In genomic region chr3:44442591-44443309, GRCh38 we compare ENCODE assay signal across 14 cellular contexts. TPM values are rescaled to one million over a fixed set of nuclear protein-coding genes. Genes with fewer than 3 reads are reported as not detected.
DNase-seq lines count a peak whose midpoint lies in the region; ATAC-seq and TF ChIP-seq lines count a peak whose summit lies in the region.
"Had no signal": no experiment of that assay in that cellular context is flagged by ENCODE, and none has a peak within 500 bp of the region (broad histone marks: within the 10 kb centered on the region; RNA-seq: fewer than 3 reads in every experiment).

No MANE protein-coding gene starts in this region.

- no peak for ATAC-seq in CD4-positive, CD25-positive, alpha-beta regulatory T cell (ENCODE audit: low read depth in 2 of 2)
- ATAC-seq: activated CD4-positive, CD25-positive, alpha-beta regulatory T cell treated with anti-CD3 and anti-CD28 coated beads, Interleukin-2, amount 50 U/mL, for 24 hours had no signal

- H3K4me3 Mint-ChIP-seq in CD4-positive, CD25-positive, alpha-beta regulatory T cell, result no peak overlapping the region
- H3K4me3 Mint-ChIP-seq in T-helper 1 cell treated with Interleukin-12 subunit alpha and Interleukin-12 subunit beta and Interleukin-4 antibody, amounts not matched to agents 30 μg/mL and 1 μg/mL, for 36 hours, result peak overlapping the region; percentile 43
- H3K4me3 Mint-ChIP-seq in immature natural killer cell, result no peak overlapping the region

- peak overlapping the region in 10 of 11 experiments; percentile 26 to 98 (median 94); a peak in 17 of 22 replicates for H3K27ac ChIP-seq in BLaER1 treated with 17β-estradiol and CSF1 and Interleukin-3, amounts not matched to agents 10 nM and 100 nM
- H3K27ac ChIP-seq in CD4-positive, CD25-positive, alpha-beta regulatory T cell (ENCODE audit: insufficient read depth, low read length, poor library complexity, severe bottlenecking), result no peak overlapping the region
- H3K27ac ChIP-seq in tibial artery (no peak overlapping the region), sigmoid colon (peak overlapping the region in 1 of 4 donors; percentile 88)
- H3K27ac ChIP-seq: left ventricle myocardium inferior had no signal

- H3K9me3 Mint-ChIP-seq in CD4-positive, CD25-positive, alpha-beta regulatory T cell, result peaks cover 0 to 9% (median 0%) of the 10 kb centered on the region in 7 donors
- peaks cover 27% of the 10 kb centered on the region for H3K9me3 Mint-ChIP-seq in T-helper 1 cell treated with Interleukin-12 subunit alpha and Interleukin-12 subunit beta and Interleukin-4 antibody, amounts not matched to agents 30 μg/mL and 1 μg/mL, for 36 hours
- no peaks in the 10 kb centered on the region for H3K9me3 Mint-ChIP-seq in immature natural killer cell

- peaks cover 16 to 54% (median 21%) of the 10 kb centered on the region in 11 experiments for H3K9me3 ChIP-seq in BLaER1 treated with 17β-estradiol and CSF1 and Interleukin-3, amounts not matched to agents 10 nM and 100 nM (replicated peaks in 1 of 11)
- H3K9me3 ChIP-seq in CD4-positive, CD25-positive, alpha-beta regulatory T cell (ENCODE audit: control insufficient read depth in 2 of 2, low read length in 2 of 2), result peaks cover 4 to 6% of the 10 kb centered on the region in 2 experiments
- H3K9me3 ChIP-seq in tibial artery, result no peaks in the 10 kb centered on the region
- peaks cover 0 to 3% (median 0%) of the 10 kb centered on the region in 4 donors for H3K9me3 ChIP-seq in sigmoid colon
- H3K9me3 ChIP-seq: BE2C had no signal

- 61 to 71% methylated on average over 2 of the region's 2 CpGs for WGBS in sigmoid colon, 2 donors

- TF ChIP-seq POLR2A in sigmoid colon (IDR thresholded peaks at IDR 0.05), result no peak

- H3K4me1 ChIP-seq in BLaER1 treated with 17β-estradiol and CSF1 and Interleukin-3, amounts not matched to agents 10 nM and 100 nM, result peaks cover 26 to 53% (median 38%) of the 10 kb centered on the region in 10 experiments
- H3K4me1 ChIP-seq in CD4-positive, CD25-positive, alpha-beta regulatory T cell (ENCODE audit: control insufficient read depth, insufficient read depth, low read length, poor library complexity, severe bottlenecking), result peaks cover 16% of the 10 kb centered on the region
- peaks cover 0 to 25% (median 11%) of the 10 kb centered on the region in 4 donors for H3K4me1 ChIP-seq in tibial artery
- H3K4me1 ChIP-seq in sigmoid colon, result peaks cover 0 to 26% (median 23%) of the 10 kb centered on the region in 4 donors
- H3K4me1 ChIP-seq: BE2C had no signal

- H4K20me1 ChIP-seq in BLaER1 treated with 17β-estradiol and CSF1 and Interleukin-3, amounts not matched to agents 10 nM and 100 nM, result no peaks in the 10 kb centered on the region

- no peak overlapping the region for H3K4me3 ChIP-seq in BLaER1 treated with 17β-estradiol and CSF1 and Interleukin-3, amounts not matched to agents 10 nM and 100 nM
- no peak overlapping the region for H3K4me3 ChIP-seq in CD4-positive, CD25-positive, alpha-beta regulatory T cell (ENCODE audit: low read depth, low read length)
- no peak overlapping the region for H3K4me3 ChIP-seq in tibial artery
- no peak overlapping the region for H3K4me3 ChIP-seq in sigmoid colon
- H3K4me3 ChIP-seq: left ventricle myocardium inferior had no signal

- intact Hi-C loops in tibial artery (cut with DNase I; ENCODE audit: low total_unique reads), result loop anchor here (10.0 kb wide), 1 partner anchor 108 kb away; the partner anchor contains the start of gene TCAIM
- intact Hi-C loops in sigmoid colon (cut with DNase I), result no loop called here

- H3K27ac Mint-ChIP-seq in CD4-positive, CD25-positive, alpha-beta regulatory T cell, result peak overlapping the region; percentile 26 to 84 (median 67)
- peak overlapping the region; percentile 80 for H3K27ac Mint-ChIP-seq in T-helper 1 cell treated with Interleukin-12 subunit alpha and Interleukin-12 subunit beta and Interleukin-4 antibody, amounts not matched to agents 30 μg/mL and 1 μg/mL, for 36 hours
- H3K27ac Mint-ChIP-seq in immature natural killer cell, result peak overlapping the region in 5 of 6 donors; percentile 31 to 99 (median 96)

- TF ChIP-seq CTCF in tibial artery (IDR thresholded peaks at IDR 0.05) (no peak), sigmoid colon (IDR thresholded peaks at IDR 0.05) (no peak)

- no peak for TF ChIP-seq EP300 in sigmoid colon (IDR thresholded peaks at IDR 0.05)

- peaks cover 43% of the 10 kb centered on the region for H3K36me3 Mint-ChIP-seq in CD4-positive, CD25-positive, alpha-beta regulatory T cell
- peaks cover 48% of the 10 kb centered on the region for H3K36me3 Mint-ChIP-seq in T-helper 1 cell treated with Interleukin-12 subunit alpha and Interleukin-12 subunit beta and Interleukin-4 antibody, amounts not matched to agents 30 μg/mL and 1 μg/mL, for 36 hours (ENCODE audit: low read depth)
- H3K36me3 Mint-ChIP-seq in immature natural killer cell, result peaks cover 12 to 37% (median 34%) of the 10 kb centered on the region in 3 donors

- H3K9ac ChIP-seq in BLaER1 treated with 17β-estradiol and CSF1 and Interleukin-3, amounts not matched to agents 10 nM and 100 nM, result no peak overlapping the region

- no peak for DNase-seq in CD4-positive, CD25-positive, alpha-beta regulatory T cell
- no peak for DNase-seq in immature natural killer cell
- DNase-seq in NCI-H524 (lab: John Stamatoyannopoulos, UW), result no peak
- DNase-seq in tibial artery, result no peak
- DNase-seq in sigmoid colon, result no peak
- DNase-seq: activated effector memory CD4-positive, alpha-beta T cell treated with anti-CD3 and anti-CD28 coated beads, Interleukin-2, amount 50 U/mL, for 16 hours; BE2C; DMS79; left ventricle myocardium inferior; NCI-H1694 treated with DMSO at 0.1 percent for 48 hours; SHP77 had no signal

- H3K27me3 ChIP-seq in BLaER1 treated with 17β-estradiol and CSF1 and Interleukin-3, amounts not matched to agents 10 nM and 100 nM, result no peaks in the 10 kb centered on the region
- no peaks in the 10 kb centered on the region for H3K27me3 ChIP-seq in CD4-positive, CD25-positive, alpha-beta regulatory T cell (ENCODE audit: control insufficient read depth, insufficient read depth, low read length)
- no peaks in the 10 kb centered on the region for H3K27me3 ChIP-seq in tibial artery
- no peaks in the 10 kb centered on the region for H3K27me3 ChIP-seq in sigmoid colon
- H3K27me3 ChIP-seq: BE2C had no signal

- H3K4me1 Mint-ChIP-seq in CD4-positive, CD25-positive, alpha-beta regulatory T cell, result peaks cover 19 to 34% (median 22%) of the 10 kb centered on the region in 4 donors
- H3K4me1 Mint-ChIP-seq in T-helper 1 cell treated with Interleukin-12 subunit alpha and Interleukin-12 subunit beta and Interleukin-4 antibody, amounts not matched to agents 30 μg/mL and 1 μg/mL, for 36 hours (ENCODE audit: low read depth), result peaks cover 38% of the 10 kb centered on the region
- H3K4me1 Mint-ChIP-seq in immature natural killer cell, result peaks cover 34 to 38% of the 10 kb centered on the region in 2 donors

- no peaks in the 10 kb centered on the region for H3K27me3 Mint-ChIP-seq in CD4-positive, CD25-positive, alpha-beta regulatory T cell
- no peaks in the 10 kb centered on the region for H3K27me3 Mint-ChIP-seq in T-helper 1 cell treated with Interleukin-12 subunit alpha and Interleukin-12 subunit beta and Interleukin-4 antibody, amounts not matched to agents 30 μg/mL and 1 μg/mL, for 36 hours (ENCODE audit: low read depth)
- H3K27me3 Mint-ChIP-seq in immature natural killer cell (ENCODE audit: low read depth in 3 of 3), result peaks cover 2 to 14% (median 3%) of the 10 kb centered on the region in 3 donors

- H3K4me2 ChIP-seq in BLaER1 treated with 17β-estradiol and CSF1 and Interleukin-3, amounts not matched to agents 10 nM and 100 nM, result peak overlapping the region in 4 of 11 experiments; percentile 12 to 94 (median 84); a peak in 8 of 22 replicates

- H3K36me3 ChIP-seq in BLaER1 treated with 17β-estradiol and CSF1 and Interleukin-3, amounts not matched to agents 10 nM and 100 nM, result peaks cover 38 to 67% (median 62%) of the 10 kb centered on the region in 11 experiments
- H3K36me3 ChIP-seq in CD4-positive, CD25-positive, alpha-beta regulatory T cell (ENCODE audit: control insufficient read depth, insufficient read depth, low read length), result peaks cover 22% of the 10 kb centered on the region
- peaks cover 14 to 59% (median 40%) of the 10 kb centered on the region in 3 donors for H3K36me3 ChIP-seq in tibial artery
- peaks cover 8 to 42% (median 16%) of the 10 kb centered on the region in 4 donors for H3K36me3 ChIP-seq in sigmoid colon

RNA-seq across cellular contexts. Expression of gene ZNF445, which starts 34.7 kb away (rescaled TPM):
- 14.5 TPM for total RNA-seq in CD4-positive, CD25-positive, alpha-beta regulatory T cell
- polyA plus RNA-seq in CD4-positive, CD25-positive, alpha-beta regulatory T cell, result 1 to 10 TPM in 3 of 4 donors, under 1 TPM in 1; 0.79 to 3.9 (median 3.3) TPM
- polyA plus RNA-seq in immature natural killer cell, result 1 to 10 TPM in 2 of 3 donors, under 1 TPM in 1; 0.11 to 4.0 (median 2.0) TPM
- total RNA-seq in sigmoid colon, result 10 to 100 TPM in 2 of 4 donors, 1 to 10 TPM in 2; 7.1 to 13.3 (median 10.6) TPM
- polyA plus RNA-seq in sigmoid colon, result 1 to 10 TPM; 1.2 to 6.5 (median 1.2) TPM

Comparison
In these comparisons a context has a peak if more than half of its experiments do, and no peak if none do; other contexts are left out.
1. H3K27ac ChIP-seq: peak in BLaER1 treated with 17β-estradiol and CSF1 and Interleukin-3, amounts not matched to agents 10 nM and 100 nM (10 of 11); none in CD4-positive, CD25-positive, alpha-beta regulatory T cell (single experiment) and tibial artery (0 of 2).
2. Peak in every context shown above with its lines, with median percentiles within 50 percentile points of each other: H3K27ac Mint-ChIP-seq.